18 cellular contexts compared by ENCODE assay signal in genomic region chr1:204340137-204340536, GRCh38.
A peak's percentile ranks its signal among the peaks of the same experiment; 100 is the strongest.
DNase-seq lines count a peak whose midpoint lies in the region; ATAC-seq lines count a peak whose summit lies in the region.
"Had no signal": no experiment of that assay in that cellular context is flagged by ENCODE, and none has a peak within 500 bp of the region (broad histone marks: within the 10 kb centered on the region; RNA-seq: fewer than 3 reads in every experiment).

No MANE protein-coding gene starts in this region.

- ATAC-seq in HG02852 (IDR thresholded peaks at IDR 0.05; ENCODE audit: unreplicated experiment) = no peak

- DNase-seq in DMS79 treated with DMSO at 0.1 percent for 48 hours (lab: John Stamatoyannopoulos, UW) (peak; percentile 43), NCI-H146 treated with DMSO at 0.1 percent for 48 hours (lab: John Stamatoyannopoulos, UW; ENCODE audit: unreplicated experiment) (peak; percentile 99), NCI-H524 (lab: John Stamatoyannopoulos, UW) (peak; percentile 62 to 72), activated T-cell treated with anti-CD3 and anti-CD28 coated beads for 4 hours (no peak), glomerular visceral epithelial cell (ENCODE audit: extremely low spot score) (no peak), DMS114 treated with DMSO at 0.1 percent for 48 hours (lab: John Stamatoyannopoulos, UW; ENCODE audit: unreplicated experiment) (no peak)
- DNase-seq: activated T-cell treated with anti-CD3 and anti-CD28 coated beads, Interleukin-2, amount 50 U/mL, for 48 hours; adrenal gland; AML-193; DMS53; foreskin melanocyte; GM23248; MM.1S; posterior cingulate gyrus; stimulated activated naive CD4-positive, alpha-beta T cell treated with Interleukin-2 at 50 U/mL for 16 hours had no signal

- no peaks in the 10 kb centered on the region for H3K9me3 ChIP-seq in muscle layer of colon (ENCODE audit: low read length)
- H3K9me3 ChIP-seq: adrenal gland, SJSA1 had no signal

- peak overlapping the region; percentile 12 for H3K27ac ChIP-seq in muscle layer of colon (ENCODE audit: low read depth, low read length)
- H3K27ac ChIP-seq: adrenal gland, GM23248, SJSA1 had no signal

- H3K4me1 ChIP-seq in muscle layer of colon (ENCODE audit: insufficient read depth, low read length) = peaks cover 32% of the 10 kb centered on the region
- H3K4me1 ChIP-seq: adrenal gland had no signal

- no peaks in the 10 kb centered on the region for H3K36me3 ChIP-seq in muscle layer of colon (ENCODE audit: insufficient read depth, low read length)
- H3K36me3 ChIP-seq: adrenal gland, SJSA1 had no signal

- no peaks in the 10 kb centered on the region for H3K27me3 ChIP-seq in muscle layer of colon (ENCODE audit: control insufficient read depth in 1 of 2, insufficient read depth in 2 of 2, low read length in 2 of 2)
- H3K27me3 ChIP-seq: adrenal gland, SJSA1 had no signal

- no peak overlapping the region for H3K4me3 ChIP-seq in muscle layer of colon (ENCODE audit: low read depth in 1 of 2, low read length in 2 of 2)
- H3K4me3 ChIP-seq: adrenal gland, GM23248, SJSA1 had no signal

- H3K9ac ChIP-seq in muscle layer of colon (ENCODE audit: low read length) = no peak overlapping the region
- H3K9ac ChIP-seq: GM23248 had no signal

Comparison
In these comparisons a context has a peak if more than half of its experiments do, and no peak if none do; other contexts are left out.
1. DNase-seq: peak in DMS79 treated with DMSO at 0.1 percent for 48 hours (single experiment), NCI-H146 treated with DMSO at 0.1 percent for 48 hours (single experiment) and NCI-H524 (2 of 2); none in activated T-cell treated with anti-CD3 and anti-CD28 coated beads for 4 hours (single experiment), glomerular visceral epithelial cell (single experiment) and DMS114 treated with DMSO at 0.1 percent for 48 hours (single experiment).